In the genomic region with DNA sequence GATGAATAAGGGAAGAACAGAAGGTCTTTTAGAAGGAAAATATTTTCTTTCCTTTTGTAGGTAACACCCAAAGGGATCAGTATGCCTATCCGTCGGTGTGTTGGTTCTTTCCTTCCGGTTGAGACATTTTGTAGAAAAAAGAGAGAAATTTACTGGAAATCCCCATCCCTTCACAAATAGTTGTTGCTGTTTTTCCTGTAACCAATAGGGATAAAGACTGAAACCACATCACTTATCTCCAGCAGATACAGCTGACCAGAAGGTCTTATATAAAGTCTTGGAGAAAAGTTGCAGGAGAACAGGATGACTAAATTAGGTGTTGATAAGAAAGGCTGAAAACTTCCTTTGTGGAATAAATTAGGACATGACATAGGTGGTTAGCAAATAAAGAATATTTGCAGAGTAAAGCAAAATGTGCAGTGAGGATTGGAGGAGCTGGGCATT, we compare ENCODE assay signal across 11 cellular contexts. TPM values are rescaled to one million over a fixed set of nuclear protein-coding genes. Genes with fewer than 3 reads are reported as not detected.
DNase-seq lines count a peak whose midpoint lies in the region; ATAC-seq and TF ChIP-seq lines count a peak whose summit lies in the region.
"Had no signal": no experiment of that assay in that cellular context is flagged by ENCODE, and none has a peak within 500 bp of the region (broad histone marks: within the 10 kb centered on the region; RNA-seq: fewer than 3 reads in every experiment).

No MANE protein-coding gene starts in this region.

- intact Hi-C loops in CD4-positive, alpha-beta memory T cell (cut with micrococcal nuclease): no loop called here
- intact Hi-C loops in mucosa of descending colon (cut with DNase I, micrococcal nuclease): no loop called here
- intact Hi-C loops in sigmoid colon (cut with DNase I): no loop called here

- H3K27ac ChIP-seq in CD4-positive, alpha-beta memory T cell (ENCODE audit: low read depth, low read length): no peak overlapping the region
- peak overlapping the region in 1 of 4 donors; percentile 41 for H3K27ac ChIP-seq in sigmoid colon

- peaks cover 11% of the 10 kb centered on the region for H3K4me1 ChIP-seq in CD4-positive, alpha-beta memory T cell (ENCODE audit: insufficient read depth, low read length)
- no peaks in the 10 kb centered on the region for H3K4me1 ChIP-seq in mucosa of descending colon (ENCODE audit: low read depth)
- no peaks in the 10 kb centered on the region for H3K4me1 ChIP-seq in sigmoid colon

- H3K4me3 ChIP-seq in CD4-positive, alpha-beta memory T cell (ENCODE audit: low read length in 2 of 2): no peak overlapping the region
- no peak overlapping the region for H3K4me3 ChIP-seq in mucosa of descending colon
- no peak overlapping the region for H3K4me3 ChIP-seq in sigmoid colon

- no peak for TF ChIP-seq EP300 in sigmoid colon (IDR thresholded peaks at IDR 0.05)

- no peaks in the 10 kb centered on the region for H3K9me3 ChIP-seq in CD4-positive, alpha-beta memory T cell (ENCODE audit: control insufficient read depth in 1 of 2, low read length in 2 of 2)
- no peaks in the 10 kb centered on the region for H3K9me3 ChIP-seq in mucosa of descending colon
- no peaks in the 10 kb centered on the region for H3K9me3 ChIP-seq in sigmoid colon

- H3K27me3 Mint-ChIP-seq in CD4-positive, alpha-beta memory T cell: peaks cover 0 to 3% of the 10 kb centered on the region in 2 donors

- CTCF ChIA-PET in CD4-positive, alpha-beta memory T cell (lab: Charles Lee; ENCODE audit: partially characterized antibody): no interaction called here

- H3K36me3 Mint-ChIP-seq in CD4-positive, alpha-beta memory T cell: no peaks in the 10 kb centered on the region
- H3K36me3 Mint-ChIP-seq: brain had no signal

- DNase-seq in CD4-positive, alpha-beta memory T cell: peak in 1 of 5 donors; percentile 16
- peak; percentile 60 for DNase-seq in astrocyte of the hippocampus (ENCODE audit: low read depth, low spot score)
- DNase-seq in mucosa of descending colon: no peak
- no peak for DNase-seq in NCI-H1048 (lab: John Stamatoyannopoulos, UW)
- no peak for DNase-seq in sigmoid colon
- DNase-seq: retina had no signal

- TF ChIP-seq CTCF in mucosa of descending colon (IDR thresholded peaks at IDR 0.05): no peak
- TF ChIP-seq CTCF in sigmoid colon (IDR thresholded peaks at IDR 0.05): no peak

- H3K27ac Mint-ChIP-seq in CD4-positive, alpha-beta memory T cell: peak overlapping the region; percentile 9 to 94 (median 62)
- H3K27ac Mint-ChIP-seq: brain had no signal

- 0 to 23% methylated on average over 3 of the region's 3 CpGs for WGBS in sigmoid colon, 2 donors

- peak overlapping the region in 3 of 8 donors; percentile 62 to 82 (median 72) for H3K4me3 Mint-ChIP-seq in CD4-positive, alpha-beta memory T cell
- H3K4me3 Mint-ChIP-seq: brain had no signal

- POLR2A ChIA-PET in CD4-positive, alpha-beta memory T cell (lab: Charles Lee; ENCODE audit: partially characterized antibody): no interaction called here

- H3K27me3 ChIP-seq in CD4-positive, alpha-beta memory T cell (ENCODE audit: insufficient read depth, low read length): no peaks in the 10 kb centered on the region
- no peaks in the 10 kb centered on the region for H3K27me3 ChIP-seq in sigmoid colon

- ATAC-seq in HG02678 (IDR thresholded peaks at IDR 0.05; ENCODE audit: unreplicated experiment) (peak; percentile 51), mucosa of descending colon (peak; percentile 83), GM18511 (IDR thresholded peaks at IDR 0.05; ENCODE audit: unreplicated experiment) (no peak), HG03108 (IDR thresholded peaks at IDR 0.05; ENCODE audit: unreplicated experiment) (no peak)

- peaks cover 11 to 28% (median 17%) of the 10 kb centered on the region in 4 donors for H3K4me1 Mint-ChIP-seq in CD4-positive, alpha-beta memory T cell
- H3K4me1 Mint-ChIP-seq: brain had no signal

- peaks cover 0 to 6% (median 0%) of the 10 kb centered on the region in 8 donors for H3K9me3 Mint-ChIP-seq in CD4-positive, alpha-beta memory T cell

- no peak for TF ChIP-seq POLR2A in sigmoid colon (IDR thresholded peaks at IDR 0.05)

- no peaks in the 10 kb centered on the region for H3K36me3 ChIP-seq in CD4-positive, alpha-beta memory T cell (ENCODE audit: insufficient read depth, low read length)
- no peaks in the 10 kb centered on the region for H3K36me3 ChIP-seq in mucosa of descending colon (ENCODE audit: low read depth)
- H3K36me3 ChIP-seq in sigmoid colon: no peaks in the 10 kb centered on the region

RNA-seq across cellular contexts. Expression of gene HLA-DRB1, which starts 14.8 kb away (rescaled TPM):
- 10 to 100 TPM; 14.2 to 14.3 TPM for total RNA-seq in CD4-positive, alpha-beta memory T cell
- polyA plus RNA-seq in CD4-positive, alpha-beta memory T cell: 10 to 100 TPM in 1 of 2 donors, 1 to 10 TPM in 1; 6.9 to 31.6 TPM
- total RNA-seq in mucosa of descending colon (100 to 1,000 TPM in 1 of 3 donors, 10 to 100 TPM in 2; 26.9 to 169 (median 89.6) TPM), sigmoid colon (10 to 100 TPM; 23.5 to 44.6 (median 27.7) TPM)
- polyA plus RNA-seq in sigmoid colon: 100 to 1,000 TPM in 2 of 3 donors, 10 to 100 TPM in 1; 25.8 to 414 (median 158) TPM

RNA-seq across cellular contexts. Expression of gene HLA-DQA1, which starts 32.8 kb away (rescaled TPM):
- total RNA-seq in CD4-positive, alpha-beta memory T cell: 1 to 10 TPM; 5.8 to 6.7 TPM
- 1 to 10 TPM in 1 of 2 donors, not detected in 1; 4.7 TPM for polyA plus RNA-seq in CD4-positive, alpha-beta memory T cell
- total RNA-seq in mucosa of descending colon: 10 to 100 TPM in 2 of 3 donors, 1 to 10 TPM in 1; 9.9 to 36.2 (median 24.1) TPM
- total RNA-seq in sigmoid colon: 1 to 10 TPM in 3 of 4 donors, under 1 TPM in 1; 0.16 to 9.5 (median 4.0) TPM
- polyA plus RNA-seq in sigmoid colon: 100 to 1,000 TPM in 2 of 3 donors, 10 to 100 TPM in 1; 32.4 to 250 (median 129) TPM
- total RNA-seq: NCI-H460 had no signal

Comparison
In these comparisons a context has a peak if more than half of its experiments do, and no peak if none do; other contexts are left out.
1. ATAC-seq: peak in HG02678 (single experiment) and mucosa of descending colon (single experiment); none in GM18511 (single experiment) and HG03108 (single experiment).